In the genomic region with DNA sequence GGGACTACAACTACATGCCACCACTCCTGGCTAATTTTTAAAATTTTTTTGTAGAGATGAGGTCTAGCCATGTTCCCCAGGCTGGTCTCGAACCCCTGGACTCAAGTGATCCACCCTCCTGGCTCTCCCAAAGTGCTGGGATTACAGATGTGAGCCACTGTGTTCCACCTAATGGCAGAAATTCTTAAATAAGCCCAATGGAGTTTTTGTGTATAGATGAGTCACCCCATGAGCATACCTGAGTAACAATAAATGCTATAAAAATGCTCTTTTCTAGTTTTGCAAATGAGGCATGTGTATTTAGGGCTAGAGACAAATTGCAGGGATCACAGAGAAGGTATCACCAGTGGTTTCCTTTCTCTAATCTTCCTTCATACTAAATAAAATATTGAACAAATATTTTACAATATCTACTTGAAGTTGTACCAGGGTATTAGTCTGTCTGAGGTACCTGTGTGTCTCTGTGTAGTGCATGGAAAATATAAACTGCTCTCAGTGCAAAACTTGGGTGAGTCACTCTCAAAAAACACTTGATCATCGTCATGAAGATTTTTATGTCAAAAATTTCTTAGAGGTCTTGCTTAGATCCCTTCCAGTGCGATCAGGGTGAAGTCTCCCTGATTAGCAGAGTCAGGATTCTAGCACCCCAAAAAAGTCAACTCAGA, we compare ENCODE assay signal across 15 cellular contexts.
DNase-seq lines count a peak whose midpoint lies in the region; ATAC-seq, FAIRE-seq and TF ChIP-seq lines count a peak whose summit lies in the region.
"Had no signal": no experiment of that assay in that cellular context is flagged by ENCODE, and none has a peak within 500 bp of the region (broad histone marks: within the 10 kb centered on the region; RNA-seq: fewer than 3 reads in every experiment).

No MANE protein-coding gene starts in this region.

- no peak overlapping the region for H3K56ac ChIP-seq in IMR-90 (ENCODE audit: extremely low read depth, insufficient read depth, low read length)

- BruUV-seq in IMR-90 (replicated peaks; lab: Mats Ljungman, UMichigan), result no TSS peak

- H2BK120ac ChIP-seq in IMR-90 (ENCODE audit: low read depth, low read length) (peak overlapping the region; percentile 38; the same call in 1 of the 2 replicates), mesenchymal stem cell (ENCODE audit: low read depth, low read length) (no peak overlapping the region)

- peak overlapping the region; percentile 8; the same call in 1 of the 2 replicates for H2BK20ac ChIP-seq in IMR-90 (ENCODE audit: low read depth, low read length)

- H3K4ac ChIP-seq in IMR-90 (ENCODE audit: low read depth, low read length) (peak overlapping the region; percentile 57; the same call in 1 of the 2 replicates), mesenchymal stem cell (ENCODE audit: low read depth in 1 of 2, low read length in 2 of 2) (no peak overlapping the region)

- H4K91ac ChIP-seq in IMR-90 (ENCODE audit: insufficient read depth, low read depth, low read length) (no peak overlapping the region), mesenchymal stem cell (ENCODE audit: low read length) (no peak overlapping the region)

- H3K4me1 ChIP-seq in IMR-90 (ENCODE audit: control insufficient read depth, insufficient read depth, low read length) (peaks cover 5% of the 10 kb centered on the region; the same call in 1 of the 2 replicates), mesenchymal stem cell (ENCODE audit: control insufficient read depth, insufficient read depth, low read depth, low read length) (peaks cover 3% of the 10 kb centered on the region)
- H3K4me1 ChIP-seq: Caco-2 had no signal

- H3K79me1 ChIP-seq in IMR-90 (ENCODE audit: low read depth in 1 of 2, low read length in 2 of 2), result no peaks in the 10 kb centered on the region
- H3K79me1 ChIP-seq in mesenchymal stem cell (replicated peaks; ENCODE audit: low read length, poor library complexity, severe bottlenecking), result no peaks in the 10 kb centered on the region

- H4K8ac ChIP-seq in IMR-90 (ENCODE audit: low read depth in 2 of 2, low read length in 2 of 2), result peak overlapping the region in 1 of 2 experiments; percentile 44; a peak in 1 of 4 replicates
- no peak overlapping the region for H4K8ac ChIP-seq in mesenchymal stem cell (ENCODE audit: low read length)

- peaks cover 3% of the 10 kb centered on the region; the same call in 1 of the 2 replicates for H3K9me1 ChIP-seq in IMR-90 (ENCODE audit: insufficient read depth, low read length)

- CTCF ChIA-PET in IMR-90 (lab: Yijun Ruan, JAX), result interaction anchor here (0.6 kb wide), 1 partner anchor 20 kb away, joined by 3 read pairs; no protein-coding TSS in a partner anchor

- H2BK15ac ChIP-seq in IMR-90 (ENCODE audit: low read depth, low read length), result no peak overlapping the region
- H2BK15ac ChIP-seq in mesenchymal stem cell (ENCODE audit: low read depth, poor library complexity, severe bottlenecking), result no peak overlapping the region

- H3K14ac ChIP-seq in IMR-90 (replicated peaks; ENCODE audit: low read depth, low read length) (0 out of 2 replicates have a peak overlapping the region, but pooled peaks have one; percentile 32), mesenchymal stem cell (ENCODE audit: low read length in 2 of 2) (no peak overlapping the region)

- H3K9me3 ChIP-seq in IMR-90 (ENCODE audit: control insufficient read depth, insufficient read depth, low read length) (no peaks in the 10 kb centered on the region), mesenchymal stem cell (ENCODE audit: control insufficient read depth, low read length) (peaks cover 14% of the 10 kb centered on the region)
- H3K9me3 ChIP-seq: Caco-2 had no signal

- H2AK9ac ChIP-seq in IMR-90 (replicated peaks; ENCODE audit: low read depth, low read length, poor library complexity), result no peak overlapping the region

- no peak overlapping the region for H2BK5ac ChIP-seq in IMR-90 (ENCODE audit: low read depth, low read length, poor library complexity, severe bottlenecking)
- peak overlapping the region; percentile 51 for H2BK5ac ChIP-seq in mesenchymal stem cell (ENCODE audit: low read depth, low read length, poor library complexity, severe bottlenecking)

- H3K27ac ChIP-seq in IMR-90 (ENCODE audit: insufficient read depth, low read length) (no peak overlapping the region), mesenchymal stem cell (ENCODE audit: low read length, poor library complexity, severe bottlenecking) (peak overlapping the region; percentile 81)

- no peaks in the 10 kb centered on the region for H3K27me3 ChIP-seq in IMR-90 (ENCODE audit: control insufficient read depth, insufficient read depth, low read length)
- H3K27me3 ChIP-seq in bronchial epithelial cell (ENCODE audit: control insufficient read depth, insufficient read depth, low read length), result no peaks in the 10 kb centered on the region
- no peaks in the 10 kb centered on the region for H3K27me3 ChIP-seq in mesenchymal stem cell (ENCODE audit: control insufficient read depth in 1 of 2, insufficient read depth in 1 of 2, low read length in 2 of 2)

- H2AK5ac ChIP-seq in IMR-90 (ENCODE audit: low read depth, low read length), result no peak overlapping the region
- H2AK5ac ChIP-seq in mesenchymal stem cell (ENCODE audit: low read length, severe bottlenecking), result peak overlapping the region; percentile 65

- TF ChIP-seq POLR2A in IMR-90 (IDR thresholded peaks at IDR 0.05; ENCODE audit: low read depth, low read length), result no peak

- H2AFZ ChIP-seq in IMR-90 (replicated peaks; ENCODE audit: low read length, poor library complexity) (no peak overlapping the region), mesenchymal stem cell (ENCODE audit: low read depth, low read length) (no peak overlapping the region)

- H4K5ac ChIP-seq in IMR-90 (ENCODE audit: low read depth, low read length), result no peak overlapping the region

- ATAC-seq in IMR-90 (ENCODE audit: low read depth) (peak; percentile 43), HG03457 (IDR thresholded peaks at IDR 0.05; ENCODE audit: unreplicated experiment) (no peak), HG03139 (IDR thresholded peaks at IDR 0.05; ENCODE audit: unreplicated experiment) (no peak)

- POLR2A ChIA-PET in IMR-90 (lab: Charles Lee; ENCODE audit: unreplicated experiment), result no interaction called here

- H3K18ac ChIP-seq in IMR-90 (ENCODE audit: low read depth, low read length) (peak overlapping the region; percentile 1; the same call in 1 of the 2 replicates), mesenchymal stem cell (ENCODE audit: low read depth in 1 of 2, low read length in 2 of 2) (no peak overlapping the region)

- H3K23ac ChIP-seq in IMR-90 (ENCODE audit: low read depth, low read length), result no peak overlapping the region
- no peak overlapping the region for H3K23ac ChIP-seq in mesenchymal stem cell (ENCODE audit: low read length in 2 of 2)

- no peak overlapping the region for H3K9ac ChIP-seq in IMR-90 (ENCODE audit: low read depth, low read length)
- peak overlapping the region; percentile 0 for H3K9ac ChIP-seq in mesenchymal stem cell (ENCODE audit: low read length)

- DNase-seq in EL, result peak; percentile 4
- peak; percentile 43 for DNase-seq in IMR-90
- peak; percentile 71 for DNase-seq in bronchial epithelial cell (ENCODE audit: low read depth)
- no peak for DNase-seq in mesenchymal stem cell
- no peak for DNase-seq in stimulated activated CD4-positive, alpha-beta T cell treated with anti-CD3 and anti-CD28 coated beads, Interleukin-1b, Interleukin-23, amount 100 ng/mL, for 48 hours
- DNase-seq in NCI-H2107 (lab: John Stamatoyannopoulos, UW), result no peak
- DNase-seq: Caco-2; CD4-positive, CD25-positive, alpha-beta regulatory T cell; NCI-H1930; NCI-H2171 treated with DMSO at 0.1 percent for 48 hours; NCI-H446 treated with DMSO at 0.1 percent for 48 hours; OCI-M1; SW 1271 had no signal

- TF ChIP-seq CTCF in IMR-90 (conservative IDR thresholded peaks at IDR 0.05; ENCODE audit: low read depth, low read length) (no peak), bronchial epithelial cell (IDR thresholded peaks at IDR 0.05; ENCODE audit: insufficient read depth, low read length, severe bottlenecking) (no peak)

- FAIRE-seq in bronchial epithelial cell (lab: Jason Lieb, UNC), result no peak

- H2BK12ac ChIP-seq in mesenchymal stem cell (ENCODE audit: low read length in 2 of 2), result no peak overlapping the region

- dilution Hi-C loops in IMR-90 (cut with HindIII; ENCODE audit: low sequenced_read_pairs, unreplicated experiment), result no loop called here

- H4K20me1 ChIP-seq in IMR-90 (ENCODE audit: insufficient read depth, low read length), result no peaks in the 10 kb centered on the region

- H3K4me2 ChIP-seq in IMR-90 (ENCODE audit: low read depth, low read length) (no peak overlapping the region), mesenchymal stem cell (ENCODE audit: low read length, poor library complexity, severe bottlenecking) (no peak overlapping the region)

- WGBS in IMR-90 (ENCODE audit: extremely low coverage in 2 of 2, insufficient read length in 1 of 2), 2 experiments, result no CpG with 5 or more reads among the region's 3 CpGs
- 83% methylated on average over 3 of the region's 3 CpGs for WGBS in mesenchymal stem cell

- H3K36me3 ChIP-seq in IMR-90 (ENCODE audit: control insufficient read depth, insufficient read depth, low read length) (no peaks in the 10 kb centered on the region), bronchial epithelial cell (ENCODE audit: control insufficient read depth, insufficient read depth, low read length) (no peaks in the 10 kb centered on the region), mesenchymal stem cell (ENCODE audit: control insufficient read depth in 1 of 2, insufficient read depth in 2 of 2, low read depth in 1 of 2, low read length in 2 of 2) (no peaks in the 10 kb centered on the region)

- in situ Hi-C loops in IMR-90 (cut with MboI; ENCODE audit: low sequenced_read_pairs), result no loop called here

- H3K4me3 ChIP-seq in IMR-90 (ENCODE audit: insufficient read depth, low read depth, low read length) (no peak overlapping the region), bronchial epithelial cell (ENCODE audit: low read depth, low read length) (no peak overlapping the region), mesenchymal stem cell (ENCODE audit: insufficient read depth in 1 of 2, low read depth in 1 of 2, low read length in 2 of 2) (no peak overlapping the region)

- TF ChIP-seq RAD21 in IMR-90 (IDR thresholded peaks at IDR 0.05; ENCODE audit: low read length), result no peak

- intact Hi-C loops in IMR-90 (cut with micrococcal nuclease), result loop anchor here (5.0 to 10.0 kb wide), 2 partner anchors 47 to 540 kb away; no protein-coding TSS in a partner anchor

TF ChIP-seq in IMR-90, 13 proteins besides CTCF, POLR2A, EP300 and RAD21 (continues in another document):
- TF ChIP-seq, protein P1, sequence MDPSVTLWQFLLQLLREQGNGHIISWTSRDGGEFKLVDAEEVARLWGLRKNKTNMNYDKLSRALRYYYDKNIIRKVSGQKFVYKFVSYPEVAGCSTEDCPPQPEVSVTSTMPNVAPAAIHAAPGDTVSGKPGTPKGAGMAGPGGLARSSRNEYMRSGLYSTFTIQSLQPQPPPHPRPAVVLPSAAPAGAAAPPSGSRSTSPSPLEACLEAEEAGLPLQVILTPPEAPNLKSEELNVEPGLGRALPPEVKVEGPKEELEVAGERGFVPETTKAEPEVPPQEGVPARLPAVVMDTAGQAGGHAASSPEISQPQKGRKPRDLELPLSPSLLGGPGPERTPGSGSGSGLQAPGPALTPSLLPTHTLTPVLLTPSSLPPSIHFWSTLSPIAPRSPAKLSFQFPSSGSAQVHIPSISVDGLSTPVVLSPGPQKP (IDR thresholded peaks at IDR 0.05; ENCODE audit: borderline replicate concordance, low read depth, low read length), result no peak
- TF ChIP-seq MXI1 (IDR thresholded peaks at IDR 0.05; ENCODE audit: borderline replicate concordance, low read depth, low read length), result no peak

Comparison
In these comparisons a context has a peak if more than half of its experiments do, and no peak if none do; other contexts are left out.
1. DNase-seq: peak in EL (single experiment), IMR-90 (single experiment) and bronchial epithelial cell (single experiment); none in mesenchymal stem cell (single experiment), stimulated activated CD4-positive, alpha-beta T cell treated with anti-CD3 and anti-CD28 coated beads, Interleukin-1b, Interleukin-23, amount 100 ng/mL, for 48 hours (single experiment) and NCI-H2107 (single experiment).